7 cellular contexts compared by ENCODE assay signal in the genomic region with DNA sequence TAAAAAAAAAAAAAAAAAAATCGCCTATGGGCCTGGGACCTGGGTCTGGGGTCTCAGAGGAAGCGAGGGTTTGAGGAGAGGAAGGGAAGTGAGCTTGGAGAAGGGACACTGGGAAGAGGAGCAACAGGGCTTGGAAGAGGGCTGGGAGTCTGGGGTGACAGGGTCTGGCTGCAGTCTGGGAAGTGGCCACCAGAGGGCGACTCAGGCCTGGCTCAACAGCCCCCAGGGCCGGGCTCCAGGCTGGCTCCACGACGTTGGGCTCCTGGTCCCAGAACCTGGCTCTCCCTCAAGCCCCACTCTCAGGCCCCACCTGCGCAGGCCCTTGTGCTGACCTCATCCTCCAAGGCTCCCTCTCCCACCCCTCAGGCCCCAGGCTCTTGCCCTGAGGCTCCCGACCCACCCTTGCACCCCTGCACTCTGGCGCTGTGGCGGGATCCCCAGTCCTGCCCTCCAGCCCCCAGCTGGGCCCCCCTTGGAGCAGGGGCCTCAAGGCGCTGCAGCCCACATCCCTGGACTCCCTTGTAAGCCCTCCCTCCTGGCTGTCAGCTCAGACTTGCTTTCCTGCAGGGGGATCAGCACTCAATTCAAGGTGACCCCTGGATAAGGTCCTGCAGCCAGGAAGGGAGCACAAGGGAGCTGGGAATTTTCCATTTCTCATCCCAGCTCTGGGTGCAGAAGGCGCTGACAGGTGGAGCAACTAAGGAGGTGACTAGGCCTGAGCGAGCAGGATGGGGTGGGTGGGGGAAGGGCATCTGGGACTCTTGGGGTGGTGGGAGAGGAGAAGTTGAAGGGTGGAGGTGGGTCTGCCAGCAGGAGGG. TPM values are rescaled to one million over a fixed set of nuclear protein-coding genes. Genes with fewer than 3 reads are reported as not detected.
DNase-seq lines count a peak whose midpoint lies in the region; ATAC-seq, FAIRE-seq and TF ChIP-seq lines count a peak whose summit lies in the region.

No MANE protein-coding gene starts in this region.

- H3K4me2 ChIP-seq in KMS-11 = no peak overlapping the region

- peaks cover 96% of the 10 kb centered on the region for H3K36me3 Mint-ChIP-seq in activated T-helper 17 cell treated with anti-CD3 and anti-CD28 coated beads, Interleukin-2, amount 50 U/mL, for 72 hours (ENCODE audit: low read depth)
- no peaks in the 10 kb centered on the region for H3K36me3 Mint-ChIP-seq in neural crest cell (ENCODE audit: low read depth)

- ATAC-seq in activated T-helper 17 cell treated with anti-CD3 and anti-CD28 coated beads, Interleukin-2, amount 50 U/mL, for 72 hours (replicated peaks) = peak; percentile 86
- peak; percentile 80 for ATAC-seq in stimulated activated naive CD8-positive, alpha-beta T cell treated with anti-CD3 and anti-CD28 coated beads, Interleukin-15, amount 100 ng/mL, for 72 hours

- DNase-seq in GM12891 (ENCODE audit: insufficient read length, low spot score) = peak; percentile 97
- peak; percentile 79 for DNase-seq in RKO (ENCODE audit: low spot score)
- peak; percentile 67 for DNase-seq in fibroblast of peridontal ligament (ENCODE audit: extremely low read depth)
- DNase-seq in neural crest cell (ENCODE audit: low read depth, low spot score) = peak; percentile 97
- DNase-seq in stimulated activated naive CD8-positive, alpha-beta T cell treated with anti-CD3 and anti-CD28 coated beads, Interleukin-15, amount 100 ng/mL, for 72 hours = peak; percentile 73 to 75

- H3K4me3 ChIP-seq in KMS-11 (IDR thresholded peaks at IDR 0.05; ENCODE audit: insufficient read depth, low read depth, low read length) = no peak overlapping the region

- no peaks in the 10 kb centered on the region for H3K27me3 Mint-ChIP-seq in activated T-helper 17 cell treated with anti-CD3 and anti-CD28 coated beads, Interleukin-2, amount 50 U/mL, for 72 hours
- H3K27me3 Mint-ChIP-seq in neural crest cell (ENCODE audit: low read depth) = no peaks in the 10 kb centered on the region
- no peaks in the 10 kb centered on the region for H3K27me3 Mint-ChIP-seq in stimulated activated naive CD8-positive, alpha-beta T cell treated with anti-CD3 and anti-CD28 coated beads, Interleukin-15, amount 100 ng/mL, for 72 hours

- H3K4me1 ChIP-seq in KMS-11 (ENCODE audit: low read depth, poor library complexity, severe bottlenecking) = peaks cover 11% of the 10 kb centered on the region

- peaks cover 10% of the 10 kb centered on the region for H3K4me1 Mint-ChIP-seq in activated T-helper 17 cell treated with anti-CD3 and anti-CD28 coated beads, Interleukin-2, amount 50 U/mL, for 72 hours
- H3K4me1 Mint-ChIP-seq in neural crest cell = peaks cover 12% of the 10 kb centered on the region
- H3K4me1 Mint-ChIP-seq in stimulated activated naive CD8-positive, alpha-beta T cell treated with anti-CD3 and anti-CD28 coated beads, Interleukin-15, amount 100 ng/mL, for 72 hours = peaks cover 65% of the 10 kb centered on the region

- H2AFZ ChIP-seq in KMS-11 (ENCODE audit: low read depth) = no peak overlapping the region

- TF ChIP-seq CTCF in KMS-11 (conservative IDR thresholded peaks at IDR 0.05; ENCODE audit: low read depth, low read length) (peak; percentile 89), neural crest cell (conservative IDR thresholded peaks at IDR 0.05) (peak; percentile 91)

- H4K20me1 ChIP-seq in KMS-11 (ENCODE audit: insufficient read depth) = no peaks in the 10 kb centered on the region

- FAIRE-seq in GM12891 (lab: Jason Lieb, UNC) = peak; percentile 16

- TF ChIP-seq POLR2A in GM12891 (IDR thresholded peaks at IDR 0.05; ENCODE audit: low read depth, low read length) = no peak

- no peaks in the 10 kb centered on the region for H3K9me3 Mint-ChIP-seq in activated T-helper 17 cell treated with anti-CD3 and anti-CD28 coated beads, Interleukin-2, amount 50 U/mL, for 72 hours
- no peaks in the 10 kb centered on the region for H3K9me3 Mint-ChIP-seq in neural crest cell
- H3K9me3 Mint-ChIP-seq in stimulated activated naive CD8-positive, alpha-beta T cell treated with anti-CD3 and anti-CD28 coated beads, Interleukin-15, amount 100 ng/mL, for 72 hours = no peaks in the 10 kb centered on the region

- H3K36me3 ChIP-seq in KMS-11 (ENCODE audit: insufficient read depth) = no peaks in the 10 kb centered on the region; the same call in 1 of the 2 replicates

- no peak overlapping the region for H3K27ac ChIP-seq in KMS-11

- H3K27ac Mint-ChIP-seq in activated T-helper 17 cell treated with anti-CD3 and anti-CD28 coated beads, Interleukin-2, amount 50 U/mL, for 72 hours = peak overlapping the region; percentile 30
- H3K27ac Mint-ChIP-seq in neural crest cell (ENCODE audit: unreplicated experiment) = no peak overlapping the region
- H3K27ac Mint-ChIP-seq in stimulated activated naive CD8-positive, alpha-beta T cell treated with anti-CD3 and anti-CD28 coated beads, Interleukin-15, amount 100 ng/mL, for 72 hours = peak overlapping the region in 1 of 2 donors; percentile 94

- no peaks in the 10 kb centered on the region for H3K79me2 ChIP-seq in KMS-11 (ENCODE audit: insufficient read depth, low read depth)

- no peak overlapping the region for H3K9ac ChIP-seq in KMS-11

- no peak overlapping the region for H3K4me3 Mint-ChIP-seq in activated T-helper 17 cell treated with anti-CD3 and anti-CD28 coated beads, Interleukin-2, amount 50 U/mL, for 72 hours
- no peak overlapping the region for H3K4me3 Mint-ChIP-seq in neural crest cell
- no peak overlapping the region for H3K4me3 Mint-ChIP-seq in stimulated activated naive CD8-positive, alpha-beta T cell treated with anti-CD3 and anti-CD28 coated beads, Interleukin-15, amount 100 ng/mL, for 72 hours

- no peaks in the 10 kb centered on the region for H3K27me3 ChIP-seq in KMS-11 (ENCODE audit: insufficient read depth, low read depth)

TF ChIP-seq in GM12891, 5 proteins besides CTCF, POLR2A, EP300 and RAD21:
- TF ChIP-seq SPI1 (IDR thresholded peaks at IDR 0.05; ENCODE audit: low read depth, low read length) (no peak), PAX5 (IDR thresholded peaks at IDR 0.05; ENCODE audit: insufficient read depth, low read length, severe bottlenecking) (no peak), POU2F2 (IDR thresholded peaks at IDR 0.05; ENCODE audit: low read depth, low read length) (no peak), POLR2AphosphoS5 (IDR thresholded peaks at IDR 0.05; ENCODE audit: low read depth, low read length) (no peak; the same call in 1 of the 2 replicates), TAF1 (IDR thresholded peaks at IDR 0.05; ENCODE audit: low read depth, low read length) (no peak)

RNA-seq across cellular contexts. Expression of a gene that starts 5.4 kb away (rescaled TPM):
- 1.3 TPM for polyA plus RNA-seq in GM12891 (2012; ENCODE audit: low read depth, missing spikeins)
- 10 to 100 TPM in 1 of 2 donors, 1 to 10 TPM in 1; 3.3 to 17.3 TPM for total RNA-seq in activated T-helper 17 cell treated with anti-CD3 and anti-CD28 coated beads, Interleukin-2, amount 50 U/mL, for 72 hours
- 1.0 and 1.4 TPM in 2 replicates for total RNA-seq in neural crest cell

RNA-seq across cellular contexts. Expression of a gene that starts 9.6 kb away (rescaled TPM):
- polyA plus RNA-seq in GM12891 (2012; ENCODE audit: low read depth, missing spikeins) = 39.4 TPM
- 100 to 1,000 TPM in 1 of 2 donors, 10 to 100 TPM in 1; 88.5 to 163 TPM for total RNA-seq in activated T-helper 17 cell treated with anti-CD3 and anti-CD28 coated beads, Interleukin-2, amount 50 U/mL, for 72 hours
- 28.8 and 32.8 TPM in 2 replicates for total RNA-seq in neural crest cell

RNA-seq across cellular contexts. Expression of a gene that starts 14.3 kb away (rescaled TPM):
- polyA plus RNA-seq in GM12891 (2012; ENCODE audit: low read depth, missing spikeins) = 0.22 TPM
- total RNA-seq in activated T-helper 17 cell treated with anti-CD3 and anti-CD28 coated beads, Interleukin-2, amount 50 U/mL, for 72 hours = under 1 TPM; 0.15 to 0.19 TPM
- total RNA-seq in neural crest cell = 4.8 and 5.2 TPM in 2 replicates

RNA-seq across cellular contexts. Expression of a gene that starts 33.1 kb away (rescaled TPM):
- 33.4 TPM for polyA plus RNA-seq in GM12891 (2012; ENCODE audit: low read depth, missing spikeins)
- 10 to 100 TPM; 51.2 to 63.6 TPM for total RNA-seq in activated T-helper 17 cell treated with anti-CD3 and anti-CD28 coated beads, Interleukin-2, amount 50 U/mL, for 72 hours
- total RNA-seq in neural crest cell = 39.5 and 42.1 TPM in 2 replicates

RNA-seq across cellular contexts. Expression of a gene that starts 39.8 kb away (rescaled TPM):
- polyA plus RNA-seq in GM12891 (2012; ENCODE audit: low read depth, missing spikeins) = 26.7 TPM
- total RNA-seq in activated T-helper 17 cell treated with anti-CD3 and anti-CD28 coated beads, Interleukin-2, amount 50 U/mL, for 72 hours = 10 to 100 TPM; 59.5 to 65.2 TPM
- 46.9 and 49.8 TPM in 2 replicates for total RNA-seq in neural crest cell
